In the genomic region with DNA sequence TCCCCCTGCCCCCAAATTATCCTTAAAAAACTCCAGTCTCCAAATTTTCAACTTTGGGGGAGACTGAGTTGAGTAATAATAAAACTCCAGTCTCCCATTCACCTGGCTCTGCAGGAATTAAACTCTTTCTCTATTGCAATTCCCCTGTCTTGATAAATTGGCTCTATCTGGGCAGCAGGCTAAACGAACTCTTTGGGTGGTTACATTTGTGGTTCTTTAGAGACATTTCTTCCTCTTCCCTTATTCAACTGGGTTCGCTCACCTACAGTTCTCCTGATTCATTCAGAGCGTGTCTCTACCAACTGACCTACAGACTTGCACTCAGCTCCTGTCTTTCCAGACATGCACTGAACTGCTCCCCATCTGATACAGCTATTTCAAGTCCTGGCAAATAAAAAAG, we compare ENCODE assay signal across 9 cellular contexts.
"Had no signal": no experiment of that assay in that cellular context is flagged by ENCODE, and none has a peak within 500 bp of the region (broad histone marks: within the 10 kb centered on the region; RNA-seq: fewer than 3 reads in every experiment).

No MANE protein-coding gene starts in this region.

- H3K4me1 ChIP-seq: HAP-1 had no signal

- DNase-seq: GM23248, GOT3, H7, HFFc6, IMR-90, KG1 had no signal

- H3K9ac ChIP-seq: GM23248 had no signal

- H3K4me3 ChIP-seq: GM23248, HAP-1, K562 had no signal

- FAIRE-seq: HTR-8/SVneo, K562 had no signal

- H3K36me3 ChIP-seq: HAP-1 had no signal

- H3K27ac ChIP-seq: GM23248 had no signal

- ATAC-seq: K562 had no signal

- H2AFZ ChIP-seq: GM23248 had no signal
